ENCODE assay signal across 1 cellular context in genomic region chr19:40781140-40781539, GRCh38.
TF ChIP-seq lines count a peak whose summit lies in the region.

No MANE protein-coding gene starts in this region.

TF ChIP-seq in GM12878, 131 proteins besides CTCF, POLR2A, EP300 and RAD21:
- TF ChIP-seq MYC (IDR thresholded peaks at IDR 0.05; ENCODE audit: insufficient read depth, insufficient read length, insufficient replicate concordance, low read length, severe bottlenecking) (no peak), POLR2AphosphoS5 (IDR thresholded peaks at IDR 0.05; ENCODE audit: low read length) (no peak), RUNX3 (IDR thresholded peaks at IDR 0.05; ENCODE audit: low read length) (no peak), POU2F2 (IDR thresholded peaks at IDR 0.05; ENCODE audit: borderline replicate concordance, low read depth, low read length) (no peak), ZNF207 (IDR thresholded peaks at IDR 0.05; ENCODE audit: borderline replicate concordance) (no peak), FOS (IDR thresholded peaks at IDR 0.05; ENCODE audit: borderline replicate concordance, extremely low read depth, insufficient read length) (no peak), SIX5 (IDR thresholded peaks at IDR 0.05; ENCODE audit: low read depth, low read length, severe bottlenecking) (no peak), CBX3 (IDR thresholded peaks at IDR 0.05; ENCODE audit: borderline replicate concordance, low read depth) (no peak), SMAD1 (IDR thresholded peaks at IDR 0.05; ENCODE audit: low read depth, partially characterized antibody) (no peak), NRF1 (conservative IDR thresholded peaks at IDR 0.05; ENCODE audit: low read depth, low read length) (no peak), PKNOX1 (IDR thresholded peaks at IDR 0.05) (no peak), SPI1 (IDR thresholded peaks at IDR 0.05; ENCODE audit: borderline replicate concordance, insufficient read depth, low read depth, low read length) (no peak), HDAC6 (IDR thresholded peaks at IDR 0.05; ENCODE audit: unreplicated experiment) (no peak)
- TF ChIP-seq, protein P1, sequence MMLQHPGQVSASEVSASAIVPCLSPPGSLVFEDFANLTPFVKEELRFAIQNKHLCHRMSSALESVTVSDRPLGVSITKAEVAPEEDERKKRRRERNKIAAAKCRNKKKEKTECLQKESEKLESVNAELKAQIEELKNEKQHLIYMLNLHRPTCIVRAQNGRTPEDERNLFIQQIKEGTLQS (IDR thresholded peaks at IDR 0.05; ENCODE audit: borderline replicate concordance, extremely low read depth, low read depth, low read length): no peak
- TF ChIP-seq, protein P2, sequence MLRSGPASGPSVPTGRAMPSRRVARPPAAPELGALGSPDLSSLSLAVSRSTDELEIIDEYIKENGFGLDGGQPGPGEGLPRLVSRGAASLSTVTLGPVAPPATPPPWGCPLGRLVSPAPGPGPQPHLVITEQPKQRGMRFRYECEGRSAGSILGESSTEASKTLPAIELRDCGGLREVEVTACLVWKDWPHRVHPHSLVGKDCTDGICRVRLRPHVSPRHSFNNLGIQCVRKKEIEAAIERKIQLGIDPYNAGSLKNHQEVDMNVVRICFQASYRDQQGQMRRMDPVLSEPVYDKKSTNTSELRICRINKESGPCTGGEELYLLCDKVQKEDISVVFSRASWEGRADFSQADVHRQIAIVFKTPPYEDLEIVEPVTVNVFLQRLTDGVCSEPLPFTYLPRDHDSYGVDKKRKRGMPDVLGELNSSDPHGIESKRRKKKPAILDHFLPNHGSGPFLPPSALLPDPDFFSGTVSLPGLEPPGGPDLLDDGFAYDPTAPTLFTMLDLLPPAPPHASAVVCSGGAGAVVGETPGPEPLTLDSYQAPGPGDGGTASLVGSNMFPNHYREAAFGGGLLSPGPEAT (IDR thresholded peaks at IDR 0.05; ENCODE audit: low read depth): no peak
